In genomic region chr7:75611557-75612178, GRCh38 we compare ENCODE assay signal across 1 cellular context.
A peak's percentile ranks its signal among the peaks of the same experiment; 100 is the strongest.
TF ChIP-seq lines count a peak whose summit lies in the region.

No MANE protein-coding gene starts in this region.

TF ChIP-seq in HepG2, 621 proteins besides CTCF, POLR2A, EP300 and RAD21 (continued from another document and continues in another):
- TF ChIP-seq ZBTB14 (CRISPR knock-in tag; IDR thresholded peaks at IDR 0.05), result no peak
- TF ChIP-seq ZMAT3 (CRISPR knock-in tag; conservative IDR thresholded peaks at IDR 0.05), result no peak
- TF ChIP-seq HMGXB3 (CRISPR knock-in tag; IDR thresholded peaks at IDR 0.05; ENCODE audit: borderline replicate concordance), result peak; percentile 77; the same call in 1 of the 2 replicates
- no peak for TF ChIP-seq ZNF563 (CRISPR knock-in tag; IDR thresholded peaks at IDR 0.05)
- no peak for TF ChIP-seq TRIM22 (IDR thresholded peaks at IDR 0.05)
- no peak for TF ChIP-seq NBN (conservative IDR thresholded peaks at IDR 0.05)
- TF ChIP-seq NFRKB (IDR thresholded peaks at IDR 0.05), result no peak
- no peak for TF ChIP-seq CEBPZ (IDR thresholded peaks at IDR 0.05; ENCODE audit: low read length)
- TF ChIP-seq ZNF484 (CRISPR knock-in tag; IDR thresholded peaks at IDR 0.05; ENCODE audit: borderline replicate concordance, low read depth), result no peak
- no peak for TF ChIP-seq ZNF547 (CRISPR knock-in tag; IDR thresholded peaks at IDR 0.05)
- TF ChIP-seq TRAFD1 (CRISPR knock-in tag; IDR thresholded peaks at IDR 0.05; ENCODE audit: borderline replicate concordance), result no peak
- TF ChIP-seq ZNF3 (CRISPR knock-in tag; IDR thresholded peaks at IDR 0.05), result no peak
- TF ChIP-seq HDAC6 (IDR thresholded peaks at IDR 0.05; ENCODE audit: low read depth, low read length), result no peak
- peak; percentile 5; the same call in 1 of the 2 replicates for TF ChIP-seq MAZ (IDR thresholded peaks at IDR 0.05; ENCODE audit: borderline replicate concordance, low read depth, low read length)
- peak; percentile 49 for TF ChIP-seq MAZ (CRISPR knock-in tag; IDR thresholded peaks at IDR 0.05; ENCODE audit: low read depth)
- TF ChIP-seq ZNF674 (CRISPR knock-in tag; IDR thresholded peaks at IDR 0.05; ENCODE audit: low read depth), result no peak
- TF ChIP-seq ZNF496 (CRISPR knock-in tag; IDR thresholded peaks at IDR 0.05; ENCODE audit: insufficient replicate concordance), result no peak
- 0 out of 2 replicates have a peak, but pooled peaks have one; percentile 46 for TF ChIP-seq NAIF1 (CRISPR knock-in tag; IDR thresholded peaks at IDR 0.05; ENCODE audit: borderline replicate concordance)
- no peak for TF ChIP-seq CREM (IDR thresholded peaks at IDR 0.05)
- no peak for TF ChIP-seq CREM (CRISPR knock-in tag; IDR thresholded peaks at IDR 0.05)
- TF ChIP-seq PHF8 (CRISPR knock-in tag; IDR thresholded peaks at IDR 0.05), result peak; percentile 86
- no peak for TF ChIP-seq SP140L (CRISPR knock-in tag; IDR thresholded peaks at IDR 0.05; ENCODE audit: borderline replicate concordance)
- no peak for TF ChIP-seq ZKSCAN5 (CRISPR knock-in tag; IDR thresholded peaks at IDR 0.05)
- peak; percentile 51; the same call in 1 of the 2 replicates for TF ChIP-seq IRF9 (CRISPR knock-in tag; IDR thresholded peaks at IDR 0.05; ENCODE audit: borderline replicate concordance)
- no peak for TF ChIP-seq E2F1 (CRISPR knock-in tag; IDR thresholded peaks at IDR 0.05)
- TF ChIP-seq DPF2 (CRISPR knock-in tag; IDR thresholded peaks at IDR 0.05; ENCODE audit: borderline replicate concordance, low read depth), result no peak
- TF ChIP-seq DNMT1 (CRISPR knock-in tag; IDR thresholded peaks at IDR 0.05), result no peak
- peak; percentile 35 for TF ChIP-seq YEATS4 (CRISPR knock-in tag; IDR thresholded peaks at IDR 0.05; ENCODE audit: borderline replicate concordance)
- TF ChIP-seq LBX2 (CRISPR knock-in tag; IDR thresholded peaks at IDR 0.05; ENCODE audit: borderline replicate concordance), result no peak
- TF ChIP-seq POLR2AphosphoS2 (IDR thresholded peaks at IDR 0.05; ENCODE audit: low read depth, low read length), result no peak
- no peak for TF ChIP-seq SRF (IDR thresholded peaks at IDR 0.05; ENCODE audit: low read depth, low read length)
- TF ChIP-seq NFKBIZ (CRISPR knock-in tag; IDR thresholded peaks at IDR 0.05), result 0 out of 2 replicates have a peak, but pooled peaks have one; percentile 38
- no peak for TF ChIP-seq NCOA1 (CRISPR knock-in tag; IDR thresholded peaks at IDR 0.05)
- TF ChIP-seq ARHGAP35 (CRISPR knock-in tag; IDR thresholded peaks at IDR 0.05; ENCODE audit: borderline replicate concordance), result peak; percentile 37; the same call in 1 of the 2 replicates
- TF ChIP-seq CENPT (CRISPR knock-in tag; IDR thresholded peaks at IDR 0.05; ENCODE audit: low read depth), result no peak
- TF ChIP-seq U2AF1 (optimal IDR thresholded peaks at IDR 0.05; ENCODE audit: low read depth, low read length), result peak; percentile 64
- TF ChIP-seq MLXIP (CRISPR knock-in tag; IDR thresholded peaks at IDR 0.05; ENCODE audit: borderline replicate concordance), result no peak
- 0 out of 2 replicates have a peak, but pooled peaks have one; percentile 27 for TF ChIP-seq ZNF772 (CRISPR knock-in tag; IDR thresholded peaks at IDR 0.05)
- TF ChIP-seq ZNF225 (CRISPR knock-in tag; IDR thresholded peaks at IDR 0.05), result no peak
- TF ChIP-seq ZNF30 (CRISPR knock-in tag; IDR thresholded peaks at IDR 0.05), result no peak
- TF ChIP-seq SNRNP70 (IDR thresholded peaks at IDR 0.05; ENCODE audit: low read depth, low read length), result no peak
